Comparison of ENCODE assay signal across 13 cellular contexts in the genomic region with DNA sequence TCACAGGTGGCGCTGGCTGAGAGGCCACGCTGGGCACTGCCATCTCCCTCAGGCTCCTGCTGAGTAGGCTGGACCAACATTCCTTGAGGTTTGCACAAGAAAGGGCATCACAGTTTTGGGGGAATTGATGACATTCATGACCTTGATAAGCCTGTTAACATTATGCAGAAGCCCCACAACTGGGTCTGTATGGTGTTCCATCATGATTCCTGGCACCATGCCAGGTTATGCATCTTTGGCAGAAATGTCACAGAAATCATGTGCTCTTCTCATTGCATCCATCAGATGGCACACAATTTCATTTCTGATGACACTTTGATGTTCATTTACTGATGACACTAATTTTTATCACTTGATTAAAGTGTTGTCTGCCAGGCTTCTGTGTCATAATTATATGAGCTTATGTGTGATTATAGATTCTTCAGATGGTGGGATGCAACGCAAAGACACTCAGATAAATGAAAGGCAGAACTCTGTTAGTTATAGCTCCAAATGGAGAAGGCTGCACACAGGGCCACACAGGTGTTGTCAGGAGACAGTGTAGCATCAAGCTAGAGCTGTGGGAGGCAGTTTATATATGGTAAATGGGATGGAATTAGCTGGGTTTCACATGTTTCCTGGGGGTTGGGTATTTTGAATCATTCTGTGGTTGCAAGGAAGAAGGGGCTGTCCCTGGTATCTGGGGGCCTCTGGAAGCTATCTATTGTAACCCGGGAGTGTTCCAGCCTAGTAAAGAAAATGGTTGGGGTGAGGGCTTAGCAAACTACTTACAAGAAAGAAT.
DNase-seq lines count a peak whose midpoint lies in the region; ATAC-seq and TF ChIP-seq lines count a peak whose summit lies in the region.
"Had no signal": no experiment of that assay in that cellular context is flagged by ENCODE, and none has a peak within 500 bp of the region (broad histone marks: within the 10 kb centered on the region; RNA-seq: fewer than 3 reads in every experiment).

No MANE protein-coding gene starts in this region.

- no peak for TF ChIP-seq POLR2A in breast epithelium (IDR thresholded peaks at IDR 0.05)

- no TSS peak for BruUV-seq in MCF 10A (replicated peaks; lab: Mats Ljungman, UMichigan)

- ATAC-seq in T-helper 17 cell: no peak

- H3K4me3 Mint-ChIP-seq in MCF 10A (ENCODE audit: unreplicated experiment) (no peak overlapping the region), T-helper 17 cell (no peak overlapping the region), immature natural killer cell (no peak overlapping the region)
- H3K4me3 Mint-ChIP-seq in activated T-helper 2 cell treated with anti-CD3 and anti-CD28 coated beads, Interferon-gamma antibody, Interleukin-2, Interleukin-4, amounts not matched to agents 10 μg/mL and 5 μg/mL and 100 μg/mL, durations not matched to agents 14 hours and 24 hours and 36 hours (ENCODE audit: low read depth): no peak overlapping the region
- H3K4me3 Mint-ChIP-seq: central memory CD8-positive, alpha-beta T cell; natural killer cell had no signal

- H3K4me1 Mint-ChIP-seq in MCF 10A (ENCODE audit: insufficient read depth, unreplicated experiment) (no peaks in the 10 kb centered on the region), T-helper 17 cell (no peaks in the 10 kb centered on the region), immature natural killer cell (no peaks in the 10 kb centered on the region)
- H3K4me1 Mint-ChIP-seq in activated T-helper 2 cell treated with anti-CD3 and anti-CD28 coated beads, Interferon-gamma antibody, Interleukin-2, Interleukin-4, amounts not matched to agents 10 μg/mL and 5 μg/mL and 100 μg/mL, durations not matched to agents 14 hours and 24 hours and 36 hours (ENCODE audit: low read depth): no peaks in the 10 kb centered on the region
- H3K4me1 Mint-ChIP-seq: central memory CD8-positive, alpha-beta T cell; natural killer cell had no signal

- H3K9me3 Mint-ChIP-seq in MCF 10A (ENCODE audit: unreplicated experiment) (peaks cover 8% of the 10 kb centered on the region), immature natural killer cell (no peaks in the 10 kb centered on the region)
- H3K9me3 Mint-ChIP-seq in activated T-helper 2 cell treated with anti-CD3 and anti-CD28 coated beads, Interferon-gamma antibody, Interleukin-2, Interleukin-4, amounts not matched to agents 10 μg/mL and 5 μg/mL and 100 μg/mL, durations not matched to agents 14 hours and 24 hours and 36 hours: no peaks in the 10 kb centered on the region
- H3K9me3 Mint-ChIP-seq: central memory CD8-positive, alpha-beta T cell; natural killer cell had no signal

- DNase-seq in MCF 10A (ENCODE audit: unreplicated experiment) (peak; percentile 19), breast epithelium (ENCODE audit: low spot score in 2 of 2) (no peak), M059J (ENCODE audit: low read depth) (peak; percentile 14), T-helper 17 cell (no peak), immature natural killer cell (no peak), tibial artery (no peak), COLO829 (ENCODE audit: low spot score) (no peak)
- DNase-seq in activated T-helper 2 cell treated with anti-CD3 and anti-CD28 coated beads, Interferon-gamma antibody, Interleukin-2, Interleukin-4, amounts not matched to agents 10 μg/mL and 5 μg/mL and 100 μg/mL, durations not matched to agents 14 hours and 24 hours and 36 hours (ENCODE audit: low spot score): no peak
- DNase-seq: activated CD8-positive, alpha-beta memory T cell treated with anti-CD3 and anti-CD28 coated beads, Interleukin-2, amount 50 U/mL, for 4 hours; natural killer cell; NCI-H187 had no signal

- H3K4me1 ChIP-seq in breast epithelium (no peaks in the 10 kb centered on the region), tibial artery (no peaks in the 10 kb centered on the region)

- CTCF ChIA-PET in MCF 10A (lab: Yijun Ruan, JAX): interaction anchor here (0.5 to 1.2 kb wide), 4 partner anchors 9 to 205 kb away, joined by 3 to 4 read pairs (median 3); no protein-coding TSS in a partner anchor

- intact Hi-C loops in MCF 10A (cut with micrococcal nuclease) (no loop called here), breast epithelium (cut with DNase I; ENCODE audit: low total_unique reads) (no loop called here), tibial artery (cut with DNase I; ENCODE audit: low total_unique reads) (no loop called here)
- intact Hi-C loops in activated T-helper 2 cell treated with anti-CD3 and anti-CD28 coated beads, Interferon-gamma antibody, Interleukin-2, Interleukin-4, amounts not matched to agents 10 μg/mL and 5 μg/mL and 100 μg/mL, durations not matched to agents 14 hours and 24 hours and 36 hours (cut with micrococcal nuclease): no loop called here

- H3K27ac Mint-ChIP-seq in MCF 10A (ENCODE audit: low read depth, unreplicated experiment) (no peak overlapping the region), T-helper 17 cell (peak overlapping the region; percentile 3), immature natural killer cell (no peak overlapping the region)
- no peak overlapping the region for H3K27ac Mint-ChIP-seq in activated T-helper 2 cell treated with anti-CD3 and anti-CD28 coated beads, Interferon-gamma antibody, Interleukin-2, Interleukin-4, amounts not matched to agents 10 μg/mL and 5 μg/mL and 100 μg/mL, durations not matched to agents 14 hours and 24 hours and 36 hours
- H3K27ac Mint-ChIP-seq: natural killer cell had no signal

- POLR2A ChIA-PET in MCF 10A (lab: Yijun Ruan, JAX): no interaction called here

- no peaks in the 10 kb centered on the region for H3K36me3 Mint-ChIP-seq in MCF 10A (ENCODE audit: insufficient read depth, unreplicated experiment)
- H3K36me3 Mint-ChIP-seq in T-helper 17 cell (ENCODE audit: low read depth): no peaks in the 10 kb centered on the region
- no peaks in the 10 kb centered on the region for H3K36me3 Mint-ChIP-seq in immature natural killer cell
- no peaks in the 10 kb centered on the region for H3K36me3 Mint-ChIP-seq in activated T-helper 2 cell treated with anti-CD3 and anti-CD28 coated beads, Interferon-gamma antibody, Interleukin-2, Interleukin-4, amounts not matched to agents 10 μg/mL and 5 μg/mL and 100 μg/mL, durations not matched to agents 14 hours and 24 hours and 36 hours (ENCODE audit: low read depth)
- H3K36me3 Mint-ChIP-seq: natural killer cell had no signal

- no peaks in the 10 kb centered on the region for H3K36me3 ChIP-seq in breast epithelium
- no peaks in the 10 kb centered on the region for H3K36me3 ChIP-seq in tibial artery
- H3K36me3 ChIP-seq: thoracic aorta had no signal

- H3K27me3 ChIP-seq in breast epithelium (no peaks in the 10 kb centered on the region), tibial artery (no peaks in the 10 kb centered on the region)

- H3K27me3 Mint-ChIP-seq in MCF 10A (ENCODE audit: insufficient read depth, unreplicated experiment): no peaks in the 10 kb centered on the region
- H3K27me3 Mint-ChIP-seq in T-helper 17 cell: peaks cover 7% of the 10 kb centered on the region
- peaks cover 0 to 4% (median 3%) of the 10 kb centered on the region in 3 donors for H3K27me3 Mint-ChIP-seq in immature natural killer cell (ENCODE audit: low read depth in 3 of 3)
- H3K27me3 Mint-ChIP-seq in activated T-helper 2 cell treated with anti-CD3 and anti-CD28 coated beads, Interferon-gamma antibody, Interleukin-2, Interleukin-4, amounts not matched to agents 10 μg/mL and 5 μg/mL and 100 μg/mL, durations not matched to agents 14 hours and 24 hours and 36 hours (ENCODE audit: low read depth): peaks cover 1% of the 10 kb centered on the region

- H3K27ac ChIP-seq in breast epithelium (no peak overlapping the region), tibial artery (no peak overlapping the region)
- H3K27ac ChIP-seq: thoracic aorta had no signal

- H3K9me3 ChIP-seq in breast epithelium (peaks cover 0 to 8% of the 10 kb centered on the region in 2 donors), T-helper 17 cell (ENCODE audit: control insufficient read depth, low read length, poor library complexity, severe bottlenecking) (no peaks in the 10 kb centered on the region), tibial artery (no peaks in the 10 kb centered on the region)
- H3K9me3 ChIP-seq: thoracic aorta had no signal

- no peak overlapping the region for H3K4me3 ChIP-seq in breast epithelium
- no peak overlapping the region for H3K4me3 ChIP-seq in tibial artery
- H3K4me3 ChIP-seq: thoracic aorta had no signal

- TF ChIP-seq CTCF in MCF 10A (IDR thresholded peaks at IDR 0.05; ENCODE audit: unreplicated experiment): no peak
- TF ChIP-seq CTCF in breast epithelium (IDR thresholded peaks at IDR 0.05): no peak
- no peak for TF ChIP-seq CTCF in tibial artery (IDR thresholded peaks at IDR 0.05)

Comparison
In these comparisons a context has a peak if more than half of its experiments do, and no peak if none do; other contexts are left out.
1. DNase-seq: peak in MCF 10A (single experiment) and M059J (single experiment); none in breast epithelium (0 of 2), T-helper 17 cell (0 of 3), immature natural killer cell (0 of 3), tibial artery (0 of 2), COLO829 (single experiment) and activated T-helper 2 cell treated with anti-CD3 and anti-CD28 coated beads, Interferon-gamma antibody, Interleukin-2, Interleukin-4, amounts not matched to agents 10 μg/mL and 5 μg/mL and 100 μg/mL, durations not matched to agents 14 hours and 24 hours and 36 hours (single experiment).